Comparison of ENCODE assay signal across 24 cellular contexts in genomic region chr1:38776466-38776865, GRCh38.
"Had no signal": no experiment of that assay in that cellular context is flagged by ENCODE, and none has a peak within 500 bp of the region (broad histone marks: within the 10 kb centered on the region; RNA-seq: fewer than 3 reads in every experiment).

No MANE protein-coding gene starts in this region.

- H3K4me3 ChIP-seq: adrenal gland, colonic mucosa, Peyer's patch, SJCRH30 had no signal

- DNase-seq: activated CD4-positive, alpha-beta memory T cell treated with anti-CD3 and anti-CD28 coated beads, Interleukin-2, amount 10 ng/mL, durations not matched to agents 7 days and 5 days; activated CD4-positive, alpha-beta T cell treated with anti-CD3 and anti-CD28 coated beads for 36 hours; activated CD4-positive, alpha-beta T cell treated with anti-CD3 and anti-CD28 coated beads, Interleukin-2, amount 50 U/mL, for 1 hour; activated naive CD4-positive, alpha-beta T cell treated with anti-CD3 and anti-CD28 coated beads, Interleukin-2, amount 50 U/mL, for 16 hours; activated naive CD8-positive, alpha-beta T cell treated with anti-CD3 and anti-CD28 coated beads, Interleukin-2, amount 10 ng/mL, durations not matched to agents 7 days and 5 days; activated T-cell treated with anti-CD3 and anti-CD28 coated beads, Interleukin-2, amount 50 U/mL, for 72 hours; adrenal gland; anterior cingulate cortex; caudate nucleus; colonic mucosa; Kasumi-1; KBM-7; NCI-H1048; NCI-H1417 treated with DMSO at 0.1 percent for 48 hours; NCI-H187; NCI-H2171 treated with DMSO at 0.1 percent for 48 hours; NCI-H446; NCI-H524; NCI-H774; Peyer's patch; Right ventricle myocardium superior; SJCRH30; SK-N-SH; T-helper 1 cell had no signal

- H3K27me3 ChIP-seq: Peyer's patch had no signal

- H3K36me3 ChIP-seq: adrenal gland, colonic mucosa, Peyer's patch, SJCRH30 had no signal

- ATAC-seq: activated CD4-positive, alpha-beta T cell treated with anti-CD3 and anti-CD28 coated beads for 36 hours; activated T-cell treated with anti-CD3 and anti-CD28 coated beads, Interleukin-2, amount 50 U/mL, for 72 hours had no signal
